ENCODE assay signal across 15 cellular contexts in the genomic region with DNA sequence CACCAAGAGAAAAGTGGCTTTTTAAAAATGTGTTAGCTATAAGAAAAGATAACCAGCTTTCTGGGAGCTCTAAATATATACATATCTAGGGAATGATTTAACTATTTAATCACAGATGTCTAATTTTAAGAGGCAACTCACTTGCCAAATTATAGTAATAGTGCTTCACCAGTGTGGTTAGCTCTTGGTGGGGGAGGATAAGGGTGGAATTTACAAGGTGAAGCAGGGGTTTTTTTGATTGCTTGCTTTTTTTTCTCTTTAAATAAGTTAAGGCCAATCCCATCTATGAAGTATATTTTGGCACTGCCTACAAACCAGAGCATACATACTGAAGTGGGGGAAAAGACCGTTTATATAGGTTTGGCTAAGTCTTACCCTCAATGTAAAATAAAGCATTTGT.
DNase-seq lines count a peak whose midpoint lies in the region; ATAC-seq, FAIRE-seq and TF ChIP-seq lines count a peak whose summit lies in the region.
"Had no signal": no experiment of that assay in that cellular context is flagged by ENCODE, and none has a peak within 500 bp of the region (broad histone marks: within the 10 kb centered on the region; RNA-seq: fewer than 3 reads in every experiment).

No MANE protein-coding gene starts in this region.

- intact Hi-C loops in left ventricle myocardium inferior (cut with micrococcal nuclease) (no loop called here), Right ventricle myocardium superior (cut with DNase I) (no loop called here), dorsolateral prefrontal cortex (cut with DNase I) (no loop called here)

- H3K9ac ChIP-seq in keratinocyte (ENCODE audit: control insufficient read depth, extremely low read depth, insufficient read depth, low read length): no peak overlapping the region

- H3K4me3 ChIP-seq in left ventricle myocardium inferior (peak overlapping the region; percentile 60), RWPE2 (ENCODE audit: severe bottlenecking) (no peak overlapping the region), keratinocyte (ENCODE audit: control insufficient read depth in 2 of 3, extremely low read depth in 1 of 3, insufficient read depth in 2 of 3, low read depth in 1 of 3, low read length in 3 of 3) (no peak overlapping the region), dorsolateral prefrontal cortex (no peak overlapping the region)
- H3K4me3 ChIP-seq: esophagus muscularis mucosa, pancreas had no signal

- no peaks in the 10 kb centered on the region for H3K9me1 ChIP-seq in keratinocyte (ENCODE audit: control insufficient read depth, extremely low read depth, insufficient read depth, low read length)

- H3K9me3 ChIP-seq in left ventricle myocardium inferior (replicated peaks): no peaks in the 10 kb centered on the region
- no peaks in the 10 kb centered on the region for H3K9me3 ChIP-seq in RWPE2 (ENCODE audit: severe bottlenecking)
- no peaks in the 10 kb centered on the region for H3K9me3 ChIP-seq in keratinocyte (ENCODE audit: control insufficient read depth, low read depth, low read length)
- H3K9me3 ChIP-seq: esophagus muscularis mucosa, heart right ventricle, pancreas had no signal

- dilution Hi-C loops in keratinocyte (cut with MboI; ENCODE audit: extremely low pct_ligation_motif_present, low sequenced_read_pairs): loop anchor here (25.0 kb wide), 1 partner anchor 411 kb away; no protein-coding TSS in a partner anchor

- H3K36me3 ChIP-seq in left ventricle myocardium inferior (peaks cover 7% of the 10 kb centered on the region), RWPE2 (ENCODE audit: low read depth) (peaks cover 84% of the 10 kb centered on the region), keratinocyte (ENCODE audit: control insufficient read depth in 2 of 2, extremely low read depth in 1 of 2, insufficient read depth in 2 of 2, low read length in 2 of 2) (peaks cover 12 to 33% of the 10 kb centered on the region in 2 experiments)
- H3K36me3 ChIP-seq: pancreas had no signal

- ATAC-seq in Right ventricle myocardium superior (ENCODE audit: poor library complexity) (no peak), RWPE2 (ENCODE audit: low read depth) (no peak), GM19023 (IDR thresholded peaks at IDR 0.05; ENCODE audit: unreplicated experiment) (no peak)
- ATAC-seq: pancreas had no signal

- H3K79me2 ChIP-seq in keratinocyte (ENCODE audit: control insufficient read depth, insufficient read depth, low read length): peaks cover 40% of the 10 kb centered on the region

- no peaks in the 10 kb centered on the region for H4K20me1 ChIP-seq in keratinocyte (ENCODE audit: control insufficient read depth, extremely low read depth, insufficient read depth, low read length)

- peak; percentile 23 for FAIRE-seq in keratinocyte (lab: Jason Lieb, UNC)
- FAIRE-seq: urothelium cell line had no signal

- H3K4me1 ChIP-seq in left ventricle myocardium inferior: peaks cover 19% of the 10 kb centered on the region
- H3K4me1 ChIP-seq in RWPE2 (ENCODE audit: insufficient read depth, poor library complexity, severe bottlenecking): peaks cover 46% of the 10 kb centered on the region
- peaks cover 60% of the 10 kb centered on the region for H3K4me1 ChIP-seq in keratinocyte (ENCODE audit: control insufficient read depth, extremely low read depth, insufficient read depth, low read length)
- H3K4me1 ChIP-seq: pancreas had no signal

- DNase-seq in left ventricle myocardium inferior: no peak
- DNase-seq in Right ventricle myocardium superior: no peak
- DNase-seq in RWPE2 (ENCODE audit: low spot score): no peak
- DNase-seq in keratinocyte (ENCODE audit: low read depth, low spot score): peak; percentile 25
- DNase-seq in NCI-H2227 (lab: John Stamatoyannopoulos, UW; ENCODE audit: unreplicated experiment): no peak
- DNase-seq in dorsolateral prefrontal cortex: no peak
- no peak for DNase-seq in NCI-H446 (lab: John Stamatoyannopoulos, UW)
- DNase-seq: activated CD4-positive, alpha-beta T cell treated with anti-CD3 and anti-CD28 coated beads, Interleukin-2, amount 50 U/mL, for 4 hours; heart right ventricle; pancreas; stimulated activated naive CD4-positive, alpha-beta T cell; T-helper 9 cell had no signal

- H3K27ac ChIP-seq in left ventricle myocardium inferior (replicated peaks) (peak overlapping the region; percentile 80), RWPE2 (ENCODE audit: poor library complexity, severe bottlenecking) (peak overlapping the region; percentile 97), keratinocyte (ENCODE audit: control insufficient read depth, insufficient read depth, low read length) (peak overlapping the region; percentile 67), dorsolateral prefrontal cortex (no peak overlapping the region)
- H3K27ac ChIP-seq: esophagus muscularis mucosa, pancreas had no signal

- no peaks in the 10 kb centered on the region for H3K27me3 ChIP-seq in left ventricle myocardium inferior (ENCODE audit: low read depth)
- H3K27me3 ChIP-seq in RWPE2 (ENCODE audit: insufficient read depth, poor library complexity, severe bottlenecking): no peaks in the 10 kb centered on the region
- no peaks in the 10 kb centered on the region for H3K27me3 ChIP-seq in keratinocyte (ENCODE audit: control insufficient read depth, extremely low read depth, insufficient read depth, low read length)
- H3K27me3 ChIP-seq in dorsolateral prefrontal cortex: peaks cover 0 to 75% (median 19%) of the 10 kb centered on the region in 45 donors
- H3K27me3 ChIP-seq: esophagus muscularis mucosa had no signal

- no peak for TF ChIP-seq CTCF in left ventricle myocardium inferior (IDR thresholded peaks at IDR 0.05; ENCODE audit: borderline replicate concordance)
- TF ChIP-seq CTCF in RWPE2 (IDR thresholded peaks at IDR 0.05; ENCODE audit: poor library complexity, severe bottlenecking): no peak
- TF ChIP-seq CTCF in keratinocyte (optimal IDR thresholded peaks at IDR 0.05 in 1 of 3, IDR thresholded peaks at IDR 0.05 in 1 of 3, conservative IDR thresholded peaks at IDR 0.05 in 1 of 3; ENCODE audit: extremely low read depth in 1 of 3, insufficient read depth in 2 of 3, low read length in 3 of 3): no peak
- TF ChIP-seq CTCF in dorsolateral prefrontal cortex (IDR thresholded peaks at IDR 0.05 in 54 of 56, conservative IDR thresholded peaks at IDR 0.05 in 2 of 56; ENCODE audit: low read depth in 1 of 56, partially characterized antibody in 56 of 56): no peak

- no peak overlapping the region for H3K4me2 ChIP-seq in keratinocyte (ENCODE audit: control insufficient read depth, extremely low read depth, insufficient read depth, low read depth, low read length)

- H2AFZ ChIP-seq in keratinocyte (ENCODE audit: control insufficient read depth, low read length): no peak overlapping the region

Comparison
In these comparisons a context has a peak if more than half of its experiments do, and no peak if none do; other contexts are left out.
1. H3K27ac ChIP-seq: peak in left ventricle myocardium inferior (single experiment), RWPE2 (single experiment) and keratinocyte (single experiment); none in dorsolateral prefrontal cortex (0 of 59).